25 cellular contexts compared by ENCODE assay signal in the genomic region with DNA sequence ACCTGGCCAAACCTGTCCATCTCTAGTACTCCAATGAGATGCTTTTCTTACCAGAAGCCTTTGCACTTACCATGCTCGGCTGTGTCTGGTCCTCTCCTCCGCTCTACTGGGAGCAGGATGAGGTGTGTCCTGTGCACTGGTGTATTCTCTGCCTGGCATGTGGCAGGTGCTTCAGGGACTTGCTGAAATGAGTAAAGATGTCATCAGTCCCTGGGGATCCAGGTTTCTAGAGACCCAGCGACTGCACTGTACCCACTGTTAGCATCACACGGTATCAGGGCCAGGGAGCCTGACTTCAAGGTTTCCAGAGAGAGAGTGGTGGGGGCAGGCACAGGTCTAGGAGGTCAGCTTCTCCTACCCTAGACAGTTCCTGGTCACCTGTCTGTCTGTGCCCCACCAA. TPM values are rescaled to one million over a fixed set of nuclear protein-coding genes. Genes with fewer than 3 reads are reported as not detected.
DNase-seq lines count a peak whose midpoint lies in the region; ATAC-seq and TF ChIP-seq lines count a peak whose summit lies in the region.
"Had no signal": no experiment of that assay in that cellular context is flagged by ENCODE, and none has a peak within 500 bp of the region (broad histone marks: within the 10 kb centered on the region; RNA-seq: fewer than 3 reads in every experiment).

No MANE protein-coding gene starts in this region.

- POLR2A ChIA-PET in CD4-positive, alpha-beta T cell (lab: Charles Lee), result no interaction called here

- CTCF ChIA-PET in CD4-positive, alpha-beta T cell (lab: Charles Lee), result no interaction called here

- H3K36me3 Mint-ChIP-seq in CD4-positive, alpha-beta T cell (ENCODE audit: low read depth), result peaks cover 8% of the 10 kb centered on the region

- intact Hi-C loops in CD4-positive, alpha-beta T cell (cut with DNase I, micrococcal nuclease), result no loop called here
- intact Hi-C loops in Right ventricle myocardium inferior (cut with DNase I), result no loop called here

- H4K20me1 ChIP-seq in OCI-LY3 (ENCODE audit: insufficient read depth, low read length), result no peaks in the 10 kb centered on the region

- peaks cover 42% of the 10 kb centered on the region for H3K4me1 ChIP-seq in OCI-LY3 (ENCODE audit: low read length)
- H3K4me1 ChIP-seq: breast epithelium, gastrocnemius medialis, testis had no signal

- no peak overlapping the region for H3K9ac ChIP-seq in OCI-LY3 (ENCODE audit: low read length)
- H3K9ac ChIP-seq: neural progenitor cell had no signal

- peaks cover 16% of the 10 kb centered on the region for H3K36me3 ChIP-seq in OCI-LY3 (replicated peaks; ENCODE audit: low read depth, low read length)
- H3K36me3 ChIP-seq: breast epithelium, gastrocnemius medialis had no signal

- H3K27me3 Mint-ChIP-seq in CD4-positive, alpha-beta T cell, result peaks cover 3% of the 10 kb centered on the region

- H3K9me3 ChIP-seq in OCI-LY3 (ENCODE audit: insufficient read depth, low read length), result no peaks in the 10 kb centered on the region
- no peaks in the 10 kb centered on the region for H3K9me3 ChIP-seq in CD4-positive, alpha-beta T cell (ENCODE audit: control insufficient read depth, low read length)
- H3K9me3 ChIP-seq: breast epithelium, gastrocnemius medialis, MG63, testis had no signal

- no peaks in the 10 kb centered on the region for H3K9me3 Mint-ChIP-seq in CD4-positive, alpha-beta T cell
- H3K9me3 Mint-ChIP-seq: mesothelial cell of epicardium, neural progenitor cell had no signal

- peak; percentile 32 for ATAC-seq in HG03060 (IDR thresholded peaks at IDR 0.05; ENCODE audit: low read depth, unreplicated experiment)
- ATAC-seq in CD4-positive, alpha-beta T cell (ENCODE audit: poor library complexity), result no peak
- no peak for ATAC-seq in Right ventricle myocardium inferior
- ATAC-seq: activated CD4-positive, CD25-positive, alpha-beta regulatory T cell treated with anti-CD3 and anti-CD28 coated beads, Interleukin-2, amount 50 U/mL, for 24 hours; gastrocnemius medialis had no signal

- H3K4me3 Mint-ChIP-seq in CD4-positive, alpha-beta T cell, result no peak overlapping the region
- H3K4me3 Mint-ChIP-seq: mesothelial cell of epicardium, neural progenitor cell had no signal

- H3K79me2 ChIP-seq in OCI-LY3 (ENCODE audit: low read length), result no peaks in the 10 kb centered on the region

- no peak overlapping the region for H3K27ac Mint-ChIP-seq in CD4-positive, alpha-beta T cell
- H3K27ac Mint-ChIP-seq: mesothelial cell of epicardium had no signal

- H3K4me3 ChIP-seq in OCI-LY3 (ENCODE audit: low read length), result no peak overlapping the region
- H3K4me3 ChIP-seq: breast epithelium, gastrocnemius medialis, MG63, neural progenitor cell, PC-9, SK-N-MC, testis had no signal

- H3K4me1 Mint-ChIP-seq in CD4-positive, alpha-beta T cell (ENCODE audit: low read depth), result no peaks in the 10 kb centered on the region

- DNase-seq in NCI-H2171 treated with DMSO at 0.1 percent for 48 hours (lab: John Stamatoyannopoulos, UW) (peak; percentile 4), NCI-H2171 (lab: John Stamatoyannopoulos, UW) (no peak), HUDEP-2 (lab: John Stamatoyannopoulos, UW; ENCODE audit: unreplicated experiment in 76 of 76) (no peak), midbrain (lab: John Stamatoyannopoulos, UW) (no peak), Right ventricle myocardium inferior (ENCODE audit: missing footprints) (no peak)
- DNase-seq in CD4-positive, alpha-beta T cell, result no peak
- DNase-seq: activated effector memory CD4-positive, alpha-beta T cell treated with anti-CD3 and anti-CD28 coated beads, Interleukin-2, amount 50 U/mL, for 16 hours; C1 segment of cervical spinal cord; dermis blood vessel endothelial cell; gastrocnemius medialis; MG63; NCI-H187; NCI-H526; PC-9; small intestine; stimulated activated CD8-positive, alpha-beta memory T cell treated with anti-CD3 and anti-CD28 coated beads, Interleukin-4, amount 100 ng/mL, for 48 hours; testis had no signal

- no peak overlapping the region for H3K27ac ChIP-seq in OCI-LY3 (ENCODE audit: low read length)
- no peak overlapping the region for H3K27ac ChIP-seq in CD4-positive, alpha-beta T cell (ENCODE audit: low read depth, low read length)
- H3K27ac ChIP-seq: breast epithelium, epithelial cell of prostate, gastrocnemius medialis, neural progenitor cell, PC-9, SK-N-MC, testis had no signal

- H3K4me2 ChIP-seq in OCI-LY3 (ENCODE audit: low read length), result 0 out of 2 replicates have a peak overlapping the region, but pooled peaks have one; percentile 20
- H3K4me2 ChIP-seq: neural progenitor cell, PC-9 had no signal

- no peak overlapping the region for H2AFZ ChIP-seq in OCI-LY3 (ENCODE audit: low read depth, low read length)
- H2AFZ ChIP-seq: neural progenitor cell, PC-9 had no signal

- TF ChIP-seq CTCF in OCI-LY3 (IDR thresholded peaks at IDR 0.05; ENCODE audit: low read depth, low read length), result no peak
- TF ChIP-seq CTCF in CD4-positive, alpha-beta T cell (IDR thresholded peaks at IDR 0.05), result no peak

- no peaks in the 10 kb centered on the region for H3K27me3 ChIP-seq in OCI-LY3 (ENCODE audit: low read depth, low read length)
- H3K27me3 ChIP-seq in CD4-positive, alpha-beta T cell (ENCODE audit: control insufficient read depth, insufficient read depth, low read length), result no peaks in the 10 kb centered on the region
- H3K27me3 ChIP-seq: breast epithelium, gastrocnemius medialis, MG63, neural progenitor cell, testis had no signal

RNA-seq across cellular contexts. Expression of a gene that starts 10.5 kb away (rescaled TPM):
- total RNA-seq in CD4-positive, alpha-beta T cell, result 10 to 100 TPM; 15.1 to 17.6 TPM
- 1.4 TPM for total RNA-seq in Right ventricle myocardium inferior

RNA-seq across cellular contexts. Expression of a gene that starts 13.3 kb away (rescaled TPM):
- total RNA-seq in CD4-positive, alpha-beta T cell, result 100 to 1,000 TPM in 1 of 2 experiments, 10 to 100 TPM in 1; 99.9 to 106 TPM
- total RNA-seq in Right ventricle myocardium inferior, result 46.9 TPM

RNA-seq across cellular contexts. Expression of a gene that starts 32.3 kb away (rescaled TPM):
- total RNA-seq in CD4-positive, alpha-beta T cell, result under 1 TPM in 1 of 2 experiments, not detected in 1; 0.16 TPM
- total RNA-seq in Right ventricle myocardium inferior, result 4.2 TPM
